8 cellular contexts compared by ENCODE assay signal in genomic region chr11:69008774-69009440, GRCh38. TPM values are rescaled to one million over a fixed set of nuclear protein-coding genes. Genes with fewer than 3 reads are reported as not detected.
DNase-seq lines count a peak whose midpoint lies in the region; ATAC-seq and TF ChIP-seq lines count a peak whose summit lies in the region.

No MANE protein-coding gene starts in this region.

- peaks cover 7% of the 10 kb centered on the region for H3K27me3 Mint-ChIP-seq in brain

- DNase-seq in HT1080 (ENCODE audit: low read depth) (peak; percentile 97), kidney glomerular epithelial cell (lab: John Stamatoyannopoulos, UW) (peak; percentile 89), thoracic aorta (ENCODE audit: low spot score) (peak; percentile 93), GM19238 (ENCODE audit: insufficient read length, low spot score) (no peak)
- DNase-seq in effector CD8-positive, alpha-beta T cell (lab: John Stamatoyannopoulos, UW), result no peak

- peaks cover 52% of the 10 kb centered on the region for H3K4me1 Mint-ChIP-seq in brain

- no peaks in the 10 kb centered on the region for H3K27me3 ChIP-seq in thoracic aorta (replicated peaks; ENCODE audit: insufficient read depth)

- H3K27ac Mint-ChIP-seq in brain, result peak overlapping the region in 3 of 5 experiments; percentile 68 to 82 (median 79)

- H3K4me3 ChIP-seq in thoracic aorta, result peak overlapping the region; percentile 81

- no peaks in the 10 kb centered on the region for H3K9me3 ChIP-seq in thoracic aorta

- peaks cover 28 to 74% of the 10 kb centered on the region in 2 donors for H3K4me1 ChIP-seq in thoracic aorta (ENCODE audit: control insufficient read depth in 1 of 2, low read depth in 2 of 2)

- H3K9me3 Mint-ChIP-seq in brain, result no peaks in the 10 kb centered on the region

- no peaks in the 10 kb centered on the region for H3K36me3 Mint-ChIP-seq in brain

- TF ChIP-seq CTCF in brain (conservative IDR thresholded peaks at IDR 0.05), result no peak
- TF ChIP-seq CTCF in thoracic aorta (IDR thresholded peaks at IDR 0.05), result no peak

- ATAC-seq in thoracic aorta (ENCODE audit: insufficient number of reproducible peaks, low FRiP score, low read depth), result peak; percentile 54
- no peak for ATAC-seq in HG03432 (IDR thresholded peaks at IDR 0.05; ENCODE audit: unreplicated experiment)
- ATAC-seq in HG03045 (IDR thresholded peaks at IDR 0.05; ENCODE audit: unreplicated experiment), result no peak

- peak overlapping the region; percentile 95 to 96 for H3K27ac ChIP-seq in thoracic aorta

- H3K36me3 ChIP-seq in thoracic aorta, result peaks cover 43% of the 10 kb centered on the region

- no peak overlapping the region for H3K4me3 Mint-ChIP-seq in brain

RNA-seq across cellular contexts. Expression of gene MRGPRF, which starts 4.1 kb away (rescaled TPM):
- total RNA-seq in HT1080 (2014; rRNA removed; shearing (Covaris generic)), result 0.03 TPM in 1 of 2 replicates, not detected in the other
- not detected in 2 replicates for polyA plus RNA-seq in HT1080 (2015; cell fraction: cytosol; rRNA removed)
- polyA plus RNA-seq in HT1080 (2015; cell fraction: nucleus; rRNA removed), result not detected in 2 replicates
- polyA plus RNA-seq in brain (ENCODE audit: insufficient read depth, low read depth, low replicate concordance), result 2.3 TPM
- total RNA-seq in thoracic aorta, result 100 to 1,000 TPM in 1 of 2 donors, 10 to 100 TPM in 1; 67.5 to 171 TPM

RNA-seq across cellular contexts. Expression of gene MRGPRD, which starts 28.1 kb away (rescaled TPM):
- not detected in 2 replicates for total RNA-seq in HT1080 (2014; rRNA removed; shearing (Covaris generic))
- polyA plus RNA-seq in HT1080 (2015; cell fraction: cytosol; rRNA removed), result not detected in 2 replicates
- polyA plus RNA-seq in HT1080 (2015; cell fraction: nucleus; rRNA removed), result not detected in 2 replicates
- not detected for polyA plus RNA-seq in brain (ENCODE audit: insufficient read depth, low read depth, low replicate concordance)
- 1 to 10 TPM in 1 of 2 donors, not detected in 1; 5.0 TPM for total RNA-seq in thoracic aorta

RNA-seq across cellular contexts. Expression of gene TPCN2, which starts 39.8 kb away (rescaled TPM):
- total RNA-seq in HT1080 (2014; rRNA removed; shearing (Covaris generic)), result 3.2 and 7.2 TPM in 2 replicates
- polyA plus RNA-seq in HT1080 (2015; cell fraction: cytosol; rRNA removed), result 5.0 and 6.2 TPM in 2 replicates
- polyA plus RNA-seq in HT1080 (2015; cell fraction: nucleus; rRNA removed), result 22.9 and 26.3 TPM in 2 replicates
- polyA plus RNA-seq in brain (ENCODE audit: insufficient read depth, low read depth, low replicate concordance), result 2.7 TPM
- total RNA-seq in thoracic aorta, result 10 to 100 TPM; 34.7 to 38.0 TPM

Comparison
In these comparisons a context has a peak if more than half of its experiments do, and no peak if none do; other contexts are left out.
1. DNase-seq: peak in HT1080 (single experiment), kidney glomerular epithelial cell (single experiment) and thoracic aorta (single experiment); none in GM19238 (single experiment) and effector CD8-positive, alpha-beta T cell (single experiment).
2. RNA of gene MRGPRF, which starts 4.1 kb away (total RNA-seq): 67.5 to 171 TPM in thoracic aorta; 0.03 TPM in HT1080; every median in the first group is over 10 times any median in the second.